Comparison of ENCODE assay signal across 14 cellular contexts in the genomic region with DNA sequence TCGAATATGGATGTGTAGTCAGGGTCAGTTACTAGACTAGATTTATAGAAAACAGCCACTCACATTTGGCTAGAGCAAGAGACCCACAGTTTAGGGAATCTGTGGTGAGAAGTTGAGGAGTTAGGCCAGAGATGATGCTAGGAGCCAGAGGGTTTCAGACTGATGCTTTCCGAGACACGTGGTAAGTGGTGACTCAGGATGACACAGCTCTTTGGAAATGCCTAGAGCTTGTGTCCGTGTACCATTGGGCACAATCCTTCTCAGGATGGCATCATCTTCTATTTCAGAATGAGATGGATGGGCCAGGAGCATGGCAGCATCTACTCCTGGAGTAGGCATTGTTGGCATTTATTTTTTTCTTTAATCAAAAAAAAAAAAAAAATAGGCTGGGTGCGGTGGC. TPM values are rescaled to one million over a fixed set of nuclear protein-coding genes. Genes with fewer than 3 reads are reported as not detected.
A peak's percentile ranks its signal among the peaks of the same experiment; 100 is the strongest.
DNase-seq lines count a peak whose midpoint lies in the region; ATAC-seq, FAIRE-seq and TF ChIP-seq lines count a peak whose summit lies in the region.
"Had no signal": no experiment of that assay in that cellular context is flagged by ENCODE, and none has a peak within 500 bp of the region (broad histone marks: within the 10 kb centered on the region; RNA-seq: fewer than 3 reads in every experiment).

No MANE protein-coding gene starts in this region.

- FAIRE-seq in pancreas (lab: Jason Lieb, UNC), result no peak

- TF ChIP-seq CTCF in NB4 (IDR thresholded peaks at IDR 0.05; ENCODE audit: low read depth, low read length), result no peak
- TF ChIP-seq CTCF in cardiac fibroblast (IDR thresholded peaks at IDR 0.05; ENCODE audit: low read depth, low read length), result no peak
- no peak for TF ChIP-seq CTCF in pancreas (IDR thresholded peaks at IDR 0.05)

- 92 to 97% methylated on average over 5 of the region's 5 CpGs for WGBS in pancreas, 2 donors

- H3K36me3 ChIP-seq in pancreas, result no peaks in the 10 kb centered on the region
- H3K36me3 ChIP-seq: HAP-1, vagina had no signal

- H3K27ac ChIP-seq in pancreas, result no peak overlapping the region
- H3K27ac ChIP-seq: vagina had no signal

- no peaks in the 10 kb centered on the region for H3K27me3 ChIP-seq in pancreas
- H3K27me3 ChIP-seq: vagina had no signal

- ATAC-seq in HG03565 (IDR thresholded peaks at IDR 0.05; ENCODE audit: unreplicated experiment) (no peak), pancreas (no peak)
- ATAC-seq: activated CD4-positive, alpha-beta T cell treated with anti-CD3 and anti-CD28 coated beads for 36 hours had no signal

- intact Hi-C loops in pancreas (cut with DNase I), result no loop called here

- no peak for TF ChIP-seq POLR2A in NB4 (IDR thresholded peaks at IDR 0.05; ENCODE audit: extremely low read depth, insufficient read length)

- no peak overlapping the region for H3K4me3 ChIP-seq in NB4 (ENCODE audit: low read depth, low read length)
- no peak overlapping the region for H3K4me3 ChIP-seq in cardiac fibroblast (replicated peaks in 1 of 2; ENCODE audit: low read depth in 2 of 2, low read length in 2 of 2)
- H3K4me3 ChIP-seq in pancreas, result no peak overlapping the region
- H3K4me3 ChIP-seq: HAP-1, vagina had no signal

- DNase-seq in Daoy (ENCODE audit: low read depth), result peak; percentile 66
- DNase-seq in NB4 (ENCODE audit: low read depth), result peak; percentile 1
- peak; percentile 32 to 90 for DNase-seq in cardiac fibroblast (ENCODE audit: low read depth in 2 of 2)
- peak; percentile 85 for DNase-seq in kidney tubule cell (ENCODE audit: low spot score)
- no peak for DNase-seq in NCI-H2107 treated with DMSO at 0.1 percent for 48 hours (lab: John Stamatoyannopoulos, UW; ENCODE audit: unreplicated experiment)
- no peak for DNase-seq in pancreas
- DNase-seq in DMS53 (lab: John Stamatoyannopoulos, UW), result no peak
- DNase-seq: activated CD4-positive, alpha-beta T cell treated with anti-CD3 and anti-CD28 coated beads for 36 hours; NCI-H510A; retina; stimulated activated CD4-positive, alpha-beta T cell treated with anti-CD3 and anti-CD28 coated beads, Interleukin-2, amount 100 ng/mL, for 24 hours had no signal

- no peaks in the 10 kb centered on the region for H3K4me1 ChIP-seq in pancreas
- H3K4me1 ChIP-seq: HAP-1 had no signal

- no peaks in the 10 kb centered on the region for H3K9me3 ChIP-seq in pancreas
- H3K9me3 ChIP-seq: HAP-1, vagina had no signal

RNA-seq across cellular contexts. Expression of a gene that starts 28.5 kb away (rescaled TPM):
- 5.2 and 9.1 TPM in 2 replicates for total RNA-seq in Daoy (2014; rRNA removed; shearing (Covaris generic))
- total RNA-seq in pancreas, result 10 to 100 TPM in 4 of 6 donors, 1 to 10 TPM in 2; 6.4 to 20.5 (median 12.2) TPM
- 1 to 10 TPM; 2.8 to 3.1 TPM for polyA plus RNA-seq in pancreas

Comparison
In these comparisons a context has a peak if more than half of its experiments do, and no peak if none do; other contexts are left out.
1. DNase-seq: peak in Daoy (single experiment), NB4 (single experiment), cardiac fibroblast (2 of 2) and kidney tubule cell (single experiment); none in NCI-H2107 treated with DMSO at 0.1 percent for 48 hours (single experiment), pancreas (0 of 6) and DMS53 (single experiment).